ENCODE assay signal across 30 cellular contexts in the genomic region with DNA sequence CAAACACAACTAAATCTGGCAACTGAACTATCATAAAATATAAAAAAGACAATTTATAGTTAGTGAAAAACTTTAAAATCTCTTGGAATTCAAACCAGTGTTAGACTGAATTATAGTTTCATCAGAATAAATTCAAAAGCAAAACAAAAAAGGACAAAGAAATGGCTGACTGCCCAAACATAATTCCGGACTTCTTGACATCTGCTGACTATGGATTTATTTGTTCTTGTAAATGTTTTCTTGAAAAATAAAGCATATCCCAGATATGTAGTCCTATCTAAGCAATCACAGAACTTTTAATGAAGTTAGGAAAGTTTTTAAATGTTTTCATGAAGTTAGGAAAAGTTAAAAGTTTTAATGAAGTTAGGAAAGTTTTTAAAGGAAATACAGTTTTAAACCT. TPM values are rescaled to one million over a fixed set of nuclear protein-coding genes. Genes with fewer than 3 reads are reported as not detected.
"Had no signal": no experiment of that assay in that cellular context is flagged by ENCODE, and none has a peak within 500 bp of the region (broad histone marks: within the 10 kb centered on the region; RNA-seq: fewer than 3 reads in every experiment).

No MANE protein-coding gene starts in this region.

- H3K4me1 Mint-ChIP-seq: activated CD4-positive, alpha-beta T cell treated with anti-CD3 and anti-CD28 coated beads, Interleukin-2, amount 10 ng/mL, durations not matched to agents 7 days and 5 days; activated naive CD4-positive, alpha-beta T cell treated with anti-CD3 and anti-CD28 coated beads, Interleukin-2, amount 10 ng/mL, durations not matched to agents 7 days and 5 days; activated naive CD8-positive, alpha-beta T cell treated with anti-CD3 and anti-CD28 coated beads for 36 hours; T-cell had no signal

- H3K9me3 ChIP-seq: adrenal gland, SJSA1 had no signal

- FAIRE-seq: K562, TTC549 had no signal

- H3K4me1 ChIP-seq: adrenal gland, SJSA1 had no signal

- H3K4me3 Mint-ChIP-seq: activated CD4-positive, alpha-beta memory T cell treated with anti-CD3 and anti-CD28 coated beads for 36 hours; activated CD4-positive, alpha-beta T cell treated with anti-CD3 and anti-CD28 coated beads, Interleukin-2, amount 10 ng/mL, durations not matched to agents 7 days and 5 days; activated naive CD4-positive, alpha-beta T cell treated with anti-CD3 and anti-CD28 coated beads, Interleukin-2, amount 10 ng/mL, durations not matched to agents 7 days and 5 days; activated naive CD8-positive, alpha-beta T cell treated with anti-CD3 and anti-CD28 coated beads for 36 hours; activated T-cell treated with anti-CD3 and anti-CD28 coated beads, Interleukin-2, amount 50 U/mL, for 72 hours; T-cell had no signal

- H3K27me3 Mint-ChIP-seq: activated CD4-positive, alpha-beta memory T cell treated with anti-CD3 and anti-CD28 coated beads for 36 hours; activated CD4-positive, alpha-beta T cell treated with anti-CD3 and anti-CD28 coated beads, Interleukin-2, amount 10 ng/mL, durations not matched to agents 7 days and 5 days; activated naive CD4-positive, alpha-beta T cell treated with anti-CD3 and anti-CD28 coated beads, Interleukin-2, amount 10 ng/mL, durations not matched to agents 7 days and 5 days; activated naive CD8-positive, alpha-beta T cell treated with anti-CD3 and anti-CD28 coated beads for 36 hours; T-cell had no signal

- H3K27ac Mint-ChIP-seq: activated CD4-positive, alpha-beta memory T cell treated with anti-CD3 and anti-CD28 coated beads for 36 hours; activated CD4-positive, alpha-beta T cell treated with anti-CD3 and anti-CD28 coated beads, Interleukin-2, amount 10 ng/mL, durations not matched to agents 7 days and 5 days; activated naive CD4-positive, alpha-beta T cell treated with anti-CD3 and anti-CD28 coated beads, Interleukin-2, amount 10 ng/mL, durations not matched to agents 7 days and 5 days; activated naive CD8-positive, alpha-beta T cell treated with anti-CD3 and anti-CD28 coated beads for 36 hours; activated T-cell treated with anti-CD3 and anti-CD28 coated beads, Interleukin-2, amount 50 U/mL, for 72 hours; activated T-helper 2 cell treated with anti-CD3 and anti-CD28 coated beads, Interferon-gamma antibody, Interleukin-2, Interleukin-4, amounts not matched to agents 10 μg/mL and 5 μg/mL and 100 μg/mL, durations not matched to agents 14 hours and 24 hours and 36 hours; T-cell had no signal

- H3K4me3 ChIP-seq: adrenal gland, K562, SJSA1 had no signal

- H3K27ac ChIP-seq: adrenal gland, RWPE1, SJSA1 had no signal

- H3K36me3 Mint-ChIP-seq: activated CD4-positive, alpha-beta memory T cell treated with anti-CD3 and anti-CD28 coated beads for 36 hours; activated naive CD4-positive, alpha-beta T cell treated with anti-CD3 and anti-CD28 coated beads, Interleukin-2, amount 10 ng/mL, durations not matched to agents 7 days and 5 days; activated naive CD8-positive, alpha-beta T cell treated with anti-CD3 and anti-CD28 coated beads for 36 hours; T-cell had no signal

- H3K27me3 ChIP-seq: adrenal gland, SJSA1 had no signal

- H3K36me3 ChIP-seq: adrenal gland, SJSA1 had no signal

- DNase-seq: activated CD4-positive, alpha-beta memory T cell treated with anti-CD3 and anti-CD28 coated beads for 36 hours; activated CD4-positive, alpha-beta T cell treated with anti-CD3 and anti-CD28 coated beads, Interleukin-2, amount 10 ng/mL, durations not matched to agents 7 days and 5 days; activated CD4-positive, CD25-positive, alpha-beta regulatory T cell; activated CD8-positive, alpha-beta memory T cell treated with anti-CD3 and anti-CD28 coated beads, Interleukin-2, amount 50 U/mL, for 4 hours; activated gamma-delta T cell treated with Interleukin-2 at 50 U/mL for 16 hours; activated naive CD4-positive, alpha-beta T cell treated with anti-CD3 and anti-CD28 coated beads, Interleukin-2, amount 10 ng/mL, durations not matched to agents 7 days and 5 days; activated naive CD8-positive, alpha-beta T cell treated with anti-CD3 and anti-CD28 coated beads for 36 hours; activated T-cell treated with anti-CD3 and anti-CD28 coated beads, Interleukin-2, amount 50 U/mL, for 72 hours; adrenal gland; anterior cingulate cortex; Karpas-422; NCI-H1048; NCI-H1417; NCI-H2029; NCI-H2107; NCI-H2171 treated with DMSO at 0.1 percent for 48 hours; NCI-H345; NCI-H510A treated with DMSO at 0.1 percent for 48 hours; NCI-H69; NK-92 treated with Interleukin-12 subunit alpha and Interleukin-12 subunit beta, amount 100 ng/mL, for 24 hours; OCI-M1; Right ventricle myocardium superior; T-cell; T-helper 2 cell; T1000 had no signal

RNA-seq across cellular contexts. Expression of gene CNTN1, which starts 45.8 kb away (rescaled TPM):
- total RNA-seq: activated CD4-positive, alpha-beta memory T cell treated with anti-CD3 and anti-CD28 coated beads for 36 hours; activated CD4-positive, alpha-beta T cell treated with anti-CD3 and anti-CD28 coated beads, Interleukin-2, amount 10 ng/mL, durations not matched to agents 7 days and 5 days; activated naive CD8-positive, alpha-beta T cell treated with anti-CD3 and anti-CD28 coated beads for 36 hours; activated T-cell treated with anti-CD3 and anti-CD28 coated beads, Interleukin-2, amount 50 U/mL, for 72 hours; activated T-helper 2 cell treated with anti-CD3 and anti-CD28 coated beads, Interferon-gamma antibody, Interleukin-2, Interleukin-4, amounts not matched to agents 10 μg/mL and 5 μg/mL and 100 μg/mL, durations not matched to agents 14 hours and 24 hours and 36 hours; T-cell had no signal
